In the genomic region with DNA sequence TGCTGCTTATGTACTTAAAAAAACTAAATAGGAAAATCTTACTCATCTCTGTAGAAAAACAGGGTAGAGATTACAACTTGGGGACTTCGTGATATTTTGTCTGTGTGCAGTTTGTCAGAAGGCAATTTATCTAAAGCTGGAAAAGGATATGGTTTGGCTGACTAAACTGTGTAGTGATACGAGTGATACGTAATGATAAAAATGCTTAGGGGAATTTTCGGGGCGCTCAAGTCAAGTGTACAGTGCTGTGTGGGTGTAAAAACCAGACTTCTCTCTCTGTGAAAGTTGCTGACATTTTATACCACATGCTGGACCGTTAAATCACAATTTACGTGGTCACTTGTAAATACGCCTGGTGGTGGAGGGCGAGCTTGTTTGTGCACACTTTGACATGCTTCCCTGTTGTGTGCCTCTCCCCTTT, we compare ENCODE assay signal across 9 cellular contexts.
A peak's percentile ranks its signal among the peaks of the same experiment; 100 is the strongest.
DNase-seq lines count a peak whose midpoint lies in the region; ATAC-seq and TF ChIP-seq lines count a peak whose summit lies in the region.
"Had no signal": no experiment of that assay in that cellular context is flagged by ENCODE, and none has a peak within 500 bp of the region (broad histone marks: within the 10 kb centered on the region; RNA-seq: fewer than 3 reads in every experiment).

No MANE protein-coding gene starts in this region.

- H3K4me3 Mint-ChIP-seq in activated CD4-positive, alpha-beta T cell treated with anti-CD3 and anti-CD28 coated beads, Interleukin-2, amount 10 ng/mL, durations not matched to agents 24 days and 14 days, result peak overlapping the region; percentile 23
- H3K4me3 Mint-ChIP-seq in natural killer cell treated with Interleukin-12 subunit alpha and Interleukin-12 subunit beta and Interleukin-15 and Interleukin-18, amount 100 ng/mL, for 72 hours, result peak overlapping the region; percentile 47

- H3K4me3 ChIP-seq in upper lobe of left lung, result no peak overlapping the region
- H3K4me3 ChIP-seq in prostate gland, result no peak overlapping the region
- H3K4me3 ChIP-seq: colonic mucosa had no signal

- H3K27me3 ChIP-seq in upper lobe of left lung (no peaks in the 10 kb centered on the region), prostate gland (replicated peaks; ENCODE audit: insufficient read depth) (no peaks in the 10 kb centered on the region)
- H3K27me3 ChIP-seq: colonic mucosa had no signal

- TF ChIP-seq CTCF in upper lobe of left lung (IDR thresholded peaks at IDR 0.05) (no peak), prostate gland (IDR thresholded peaks at IDR 0.05) (no peak)

- H3K27ac ChIP-seq in upper lobe of left lung (no peak overlapping the region), prostate gland (no peak overlapping the region)
- H3K27ac ChIP-seq: colonic mucosa had no signal

- H3K4me1 ChIP-seq in upper lobe of left lung (no peaks in the 10 kb centered on the region), prostate gland (replicated peaks) (no peaks in the 10 kb centered on the region)
- H3K4me1 ChIP-seq: colonic mucosa had no signal

- intact Hi-C loops in activated CD4-positive, alpha-beta T cell treated with anti-CD3 and anti-CD28 coated beads, Interleukin-2, amount 10 ng/mL, durations not matched to agents 24 days and 14 days (cut with micrococcal nuclease), result loop anchor here (1.0 to 5.0 kb wide), 8 partner anchors 8 to 740 kb away; a partner anchor contains a TSS
- intact Hi-C loops in prostate gland (cut with DNase I), result no loop called here

- H3K9me3 Mint-ChIP-seq in activated CD4-positive, alpha-beta T cell treated with anti-CD3 and anti-CD28 coated beads, Interleukin-2, amount 10 ng/mL, durations not matched to agents 24 days and 14 days, result peaks cover 6% of the 10 kb centered on the region
- peaks cover 6% of the 10 kb centered on the region for H3K9me3 Mint-ChIP-seq in natural killer cell treated with Interleukin-12 subunit alpha and Interleukin-12 subunit beta and Interleukin-15 and Interleukin-18, amount 100 ng/mL, for 72 hours

- H3K9me3 ChIP-seq in upper lobe of left lung (no peaks in the 10 kb centered on the region), prostate gland (no peaks in the 10 kb centered on the region)
- H3K9me3 ChIP-seq: colonic mucosa had no signal

- 82 to 88% methylated on average over 9 of the region's 9 CpGs for WGBS in upper lobe of left lung, 2 donors
- 61% methylated on average over 9 of the region's 9 CpGs for WGBS in prostate gland

- peaks cover 11% of the 10 kb centered on the region for H3K36me3 Mint-ChIP-seq in activated CD4-positive, alpha-beta T cell treated with anti-CD3 and anti-CD28 coated beads, Interleukin-2, amount 10 ng/mL, durations not matched to agents 24 days and 14 days (ENCODE audit: low read depth)
- peaks cover 20% of the 10 kb centered on the region for H3K36me3 Mint-ChIP-seq in natural killer cell treated with Interleukin-12 subunit alpha and Interleukin-12 subunit beta and Interleukin-15 and Interleukin-18, amount 100 ng/mL, for 72 hours

- H3K4me1 Mint-ChIP-seq in activated CD4-positive, alpha-beta T cell treated with anti-CD3 and anti-CD28 coated beads, Interleukin-2, amount 10 ng/mL, durations not matched to agents 24 days and 14 days, result peaks cover 34% of the 10 kb centered on the region
- peaks cover 54 to 67% of the 10 kb centered on the region in 2 donors for H3K4me1 Mint-ChIP-seq in natural killer cell treated with Interleukin-12 subunit alpha and Interleukin-12 subunit beta and Interleukin-15 and Interleukin-18, amount 100 ng/mL, for 72 hours (ENCODE audit: low read depth in 2 of 2)

- peaks cover 29% of the 10 kb centered on the region for H3K27me3 Mint-ChIP-seq in activated CD4-positive, alpha-beta T cell treated with anti-CD3 and anti-CD28 coated beads, Interleukin-2, amount 10 ng/mL, durations not matched to agents 24 days and 14 days
- no peaks in the 10 kb centered on the region for H3K27me3 Mint-ChIP-seq in natural killer cell treated with Interleukin-12 subunit alpha and Interleukin-12 subunit beta and Interleukin-15 and Interleukin-18, amount 100 ng/mL, for 72 hours

- no peak for TF ChIP-seq POLR2A in upper lobe of left lung (IDR thresholded peaks at IDR 0.05)
- no peak for TF ChIP-seq POLR2A in prostate gland (IDR thresholded peaks at IDR 0.05)

- peak overlapping the region; percentile 84 for H3K27ac Mint-ChIP-seq in activated CD4-positive, alpha-beta T cell treated with anti-CD3 and anti-CD28 coated beads, Interleukin-2, amount 10 ng/mL, durations not matched to agents 24 days and 14 days
- H3K27ac Mint-ChIP-seq in natural killer cell treated with Interleukin-12 subunit alpha and Interleukin-12 subunit beta and Interleukin-15 and Interleukin-18, amount 100 ng/mL, for 72 hours, result peak overlapping the region; percentile 77 to 88

- no peak for TF ChIP-seq EP300 in upper lobe of left lung (IDR thresholded peaks at IDR 0.05)

- H3K36me3 ChIP-seq in upper lobe of left lung (no peaks in the 10 kb centered on the region), prostate gland (no peaks in the 10 kb centered on the region)
- H3K36me3 ChIP-seq: colonic mucosa had no signal

- peak; percentile 93 for ATAC-seq in GM18907 (IDR thresholded peaks at IDR 0.05; ENCODE audit: unreplicated experiment)
- ATAC-seq in HG02870 (IDR thresholded peaks at IDR 0.05; ENCODE audit: unreplicated experiment), result peak; percentile 97
- ATAC-seq in natural killer cell treated with Interleukin-12 subunit alpha and Interleukin-12 subunit beta and Interleukin-15 and Interleukin-18, amount 100 ng/mL, for 72 hours, result peak; percentile 97
- ATAC-seq in upper lobe of left lung (ENCODE audit: low FRiP score in 2 of 2), result no peak

- DNase-seq in activated CD4-positive, alpha-beta T cell treated with anti-CD3 and anti-CD28 coated beads, Interleukin-2, amount 10 ng/mL, durations not matched to agents 24 days and 14 days, result peak; percentile 83
- peak; percentile 81 for DNase-seq in natural killer cell treated with Interleukin-12 subunit alpha and Interleukin-12 subunit beta and Interleukin-15 and Interleukin-18, amount 100 ng/mL, for 72 hours (ENCODE audit: low spot score)
- no peak for DNase-seq in upper lobe of left lung
- no peak for DNase-seq in NCI-H345 treated with DMSO at 0.1 percent for 48 hours (lab: John Stamatoyannopoulos, UW; ENCODE audit: unreplicated experiment)
- DNase-seq in NCI-H345 (lab: John Stamatoyannopoulos, UW), result no peak
- no peak for DNase-seq in prostate gland (ENCODE audit: low spot score)
- DNase-seq: colonic mucosa had no signal

Comparison
In these comparisons a context has a peak if more than half of its experiments do, and no peak if none do; other contexts are left out.
1. ATAC-seq: peak in GM18907 (single experiment), HG02870 (single experiment) and natural killer cell treated with Interleukin-12 subunit alpha and Interleukin-12 subunit beta and Interleukin-15 and Interleukin-18, amount 100 ng/mL, for 72 hours (2 of 2); none in upper lobe of left lung (0 of 2).
2. DNase-seq: peak in activated CD4-positive, alpha-beta T cell treated with anti-CD3 and anti-CD28 coated beads, Interleukin-2, amount 10 ng/mL, durations not matched to agents 24 days and 14 days (single experiment) and natural killer cell treated with Interleukin-12 subunit alpha and Interleukin-12 subunit beta and Interleukin-15 and Interleukin-18, amount 100 ng/mL, for 72 hours (single experiment); none in upper lobe of left lung (0 of 2), NCI-H345 treated with DMSO at 0.1 percent for 48 hours (single experiment), NCI-H345 (single experiment) and prostate gland (single experiment).